8 cellular contexts compared by ENCODE assay signal in genomic region chr1:168145184-168146159, GRCh38. TPM values are rescaled to one million over a fixed set of nuclear protein-coding genes. Genes with fewer than 3 reads are reported as not detected.
A peak's percentile ranks its signal among the peaks of the same experiment; 100 is the strongest.
DNase-seq lines count a peak whose midpoint lies in the region; ATAC-seq and TF ChIP-seq lines count a peak whose summit lies in the region.

No MANE protein-coding gene starts in this region.

- no peaks in the 10 kb centered on the region for H3K36me3 ChIP-seq in NT2/D1 (ENCODE audit: insufficient read depth, insufficient read length, low read length)
- H3K36me3 ChIP-seq in mucosa of descending colon (ENCODE audit: low read depth), result no peaks in the 10 kb centered on the region

- H3K9ac ChIP-seq in NT2/D1 (ENCODE audit: insufficient read length, low read depth), result no peak overlapping the region

- H3K36me3 Mint-ChIP-seq in activated CD8-positive, alpha-beta memory T cell treated with anti-CD3 and anti-CD28 coated beads, Interleukin-2, amount 10 ng/mL, durations not matched to agents 7 days and 5 days, result no peaks in the 10 kb centered on the region
- no peaks in the 10 kb centered on the region for H3K36me3 Mint-ChIP-seq in endothelial cell (ENCODE audit: low read depth, unreplicated experiment)

- peaks cover 9% of the 10 kb centered on the region for H3K4me1 Mint-ChIP-seq in activated CD8-positive, alpha-beta memory T cell treated with anti-CD3 and anti-CD28 coated beads, Interleukin-2, amount 10 ng/mL, durations not matched to agents 7 days and 5 days
- H3K4me1 Mint-ChIP-seq in endothelial cell (ENCODE audit: unreplicated experiment), result peaks cover 4% of the 10 kb centered on the region

- DNase-seq in D341Med (ENCODE audit: low spot score) (peak; percentile 92), HT1080 (ENCODE audit: low read depth) (peak; percentile 76), NT2/D1 (ENCODE audit: low read depth, low spot score) (peak; percentile 90), endothelial cell (ENCODE audit: low spot score) (peak; percentile 93), mucosa of descending colon (peak; percentile 85 to 93 (median 92))
- DNase-seq in activated CD8-positive, alpha-beta memory T cell treated with anti-CD3 and anti-CD28 coated beads, Interleukin-2, amount 10 ng/mL, durations not matched to agents 7 days and 5 days, result peak; percentile 90
- DNase-seq in stimulated activated CD8-positive, alpha-beta memory T cell treated with anti-CD3 and anti-CD28 coated beads, Interleukin-4, amount 100 ng/mL, for 48 hours, result peak; percentile 97

- TF ChIP-seq CTCF in endothelial cell (IDR thresholded peaks at IDR 0.05; ENCODE audit: unreplicated experiment) (peak; percentile 95), mucosa of descending colon (IDR thresholded peaks at IDR 0.05) (peak; percentile 99)

- no peaks in the 10 kb centered on the region for H3K27me3 ChIP-seq in NT2/D1 (ENCODE audit: insufficient read depth, insufficient read length)

- peak; percentile 95 for ATAC-seq in GM21390 (IDR thresholded peaks at IDR 0.05; ENCODE audit: unreplicated experiment)
- ATAC-seq in activated CD8-positive, alpha-beta memory T cell treated with anti-CD3 and anti-CD28 coated beads, Interleukin-2, amount 10 ng/mL, durations not matched to agents 7 days and 5 days, result peak; percentile 96
- peak; percentile 99 for ATAC-seq in mucosa of descending colon

- no peak overlapping the region for H3K4me3 ChIP-seq in NT2/D1 (ENCODE audit: insufficient read length, low read depth)
- no peak overlapping the region for H3K4me3 ChIP-seq in mucosa of descending colon

- intact Hi-C loops in mucosa of descending colon (cut with DNase I, micrococcal nuclease), result no loop called here

- H3K27me3 Mint-ChIP-seq in activated CD8-positive, alpha-beta memory T cell treated with anti-CD3 and anti-CD28 coated beads, Interleukin-2, amount 10 ng/mL, durations not matched to agents 7 days and 5 days, result peaks cover 10% of the 10 kb centered on the region
- H3K27me3 Mint-ChIP-seq in endothelial cell (ENCODE audit: unreplicated experiment), result no peaks in the 10 kb centered on the region

- no peak overlapping the region for H3K4me3 Mint-ChIP-seq in activated CD8-positive, alpha-beta memory T cell treated with anti-CD3 and anti-CD28 coated beads, Interleukin-2, amount 10 ng/mL, durations not matched to agents 7 days and 5 days
- no peak overlapping the region for H3K4me3 Mint-ChIP-seq in endothelial cell (ENCODE audit: unreplicated experiment)

- no peaks in the 10 kb centered on the region for H3K9me3 Mint-ChIP-seq in activated CD8-positive, alpha-beta memory T cell treated with anti-CD3 and anti-CD28 coated beads, Interleukin-2, amount 10 ng/mL, durations not matched to agents 7 days and 5 days (ENCODE audit: low read depth)
- H3K9me3 Mint-ChIP-seq in endothelial cell (ENCODE audit: unreplicated experiment), result no peaks in the 10 kb centered on the region

- H3K9me3 ChIP-seq in NT2/D1 (ENCODE audit: insufficient read depth, low read length) (no peaks in the 10 kb centered on the region), mucosa of descending colon (no peaks in the 10 kb centered on the region)

- CTCF ChIA-PET in activated CD8-positive, alpha-beta memory T cell treated with anti-CD3 and anti-CD28 coated beads, Interleukin-2, amount 10 ng/mL, durations not matched to agents 7 days and 5 days (lab: Charles Lee), result interaction anchor here (0.8 to 2.2 kb wide), 10 partner anchors 10 to 87 kb away, joined by 3 to 10 read pairs (median 4); partner anchors contain the start of gene GPR161

- H3K4me1 ChIP-seq in NT2/D1 (ENCODE audit: insufficient read depth, insufficient read length), result no peaks in the 10 kb centered on the region
- H3K4me1 ChIP-seq in mucosa of descending colon (ENCODE audit: low read depth), result no peaks in the 10 kb centered on the region

- H3K27ac Mint-ChIP-seq in activated CD8-positive, alpha-beta memory T cell treated with anti-CD3 and anti-CD28 coated beads, Interleukin-2, amount 10 ng/mL, durations not matched to agents 7 days and 5 days, result peak overlapping the region; percentile 46
- peak overlapping the region; percentile 41 for H3K27ac Mint-ChIP-seq in endothelial cell (ENCODE audit: unreplicated experiment)

RNA-seq across cellular contexts. Expression of gene GPR161, which starts 8.7 kb away (rescaled TPM):
- total RNA-seq in HT1080 (2014; rRNA removed; shearing (Covaris generic)), result 12.8 and 13.4 TPM in 2 replicates
- 5.3 and 5.8 TPM in 2 replicates for polyA plus RNA-seq in HT1080 (2015; cell fraction: cytosol; rRNA removed)
- 6.4 and 7.5 TPM in 2 replicates for polyA plus RNA-seq in HT1080 (2015; cell fraction: nucleus; rRNA removed)
- total RNA-seq in activated CD8-positive, alpha-beta memory T cell treated with anti-CD3 and anti-CD28 coated beads, Interleukin-2, amount 10 ng/mL, durations not matched to agents 7 days and 5 days, result under 1 TPM; 0.37 to 0.44 TPM
- total RNA-seq in endothelial cell (ENCODE audit: unreplicated experiment) (40.9 TPM), mucosa of descending colon (10 to 100 TPM in 1 of 3 donors, 1 to 10 TPM in 2; 2.2 to 13.1 (median 4.2) TPM)

RNA-seq across cellular contexts. Expression of gene TIPRL, which starts 33.3 kb away (rescaled TPM):
- 48.9 and 53.0 TPM in 2 replicates for total RNA-seq in HT1080 (2014; rRNA removed; shearing (Covaris generic))
- 45.1 and 47.0 TPM in 2 replicates for polyA plus RNA-seq in HT1080 (2015; cell fraction: cytosol; rRNA removed)
- 23.4 and 27.4 TPM in 2 replicates for polyA plus RNA-seq in HT1080 (2015; cell fraction: nucleus; rRNA removed)
- total RNA-seq in activated CD8-positive, alpha-beta memory T cell treated with anti-CD3 and anti-CD28 coated beads, Interleukin-2, amount 10 ng/mL, durations not matched to agents 7 days and 5 days, result 10 to 100 TPM; 41.4 to 52.1 TPM
- total RNA-seq in endothelial cell (ENCODE audit: unreplicated experiment) (34.2 TPM), mucosa of descending colon (10 to 100 TPM; 30.1 to 37.4 (median 33.5) TPM)
